In the genomic region with DNA sequence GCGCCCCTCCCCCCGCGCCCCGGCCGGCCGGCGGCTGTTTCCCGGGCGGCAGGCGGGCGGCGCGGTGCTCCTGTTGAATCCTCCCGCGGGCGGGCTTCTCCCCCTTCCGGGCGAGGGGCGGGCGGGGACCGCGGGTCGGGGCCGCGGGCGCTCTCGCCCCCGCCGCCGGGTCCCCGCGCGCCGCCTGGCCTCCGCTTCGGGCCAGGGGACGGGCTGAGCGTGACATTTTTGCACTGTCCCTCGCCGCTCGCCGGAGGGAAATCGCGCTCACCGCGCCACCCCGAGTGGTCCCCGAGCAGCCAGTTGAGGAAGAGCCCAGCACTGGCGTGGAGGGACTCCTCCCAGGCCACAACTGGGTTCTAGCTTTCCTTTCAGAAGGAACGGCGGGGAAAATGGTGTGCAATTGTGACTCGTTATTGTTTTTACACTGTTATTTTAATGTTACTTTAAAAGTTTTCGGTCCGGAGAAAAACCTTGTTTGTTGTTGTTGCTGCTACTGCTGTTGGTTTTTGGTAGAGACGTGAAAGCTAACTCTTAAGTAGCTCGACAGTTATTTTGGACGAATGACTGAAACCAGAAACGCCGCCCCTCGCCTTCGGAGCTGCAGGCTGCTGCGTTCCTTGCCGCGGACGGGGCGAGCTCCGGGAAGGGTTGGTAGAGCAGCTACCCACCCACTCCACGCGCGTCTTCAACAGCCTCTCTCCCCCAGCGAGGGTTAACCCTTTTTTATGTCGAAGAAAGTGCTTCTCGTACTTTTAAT, we compare ENCODE assay signal across 8 cellular contexts. TPM values are rescaled to one million over a fixed set of nuclear protein-coding genes. Genes with fewer than 3 reads are reported as not detected.
DNase-seq lines count a peak whose midpoint lies in the region; ATAC-seq and TF ChIP-seq lines count a peak whose summit lies in the region.

No MANE protein-coding gene starts in this region.

- H3K9ac ChIP-seq in muscle layer of colon (ENCODE audit: low read length), result peak overlapping the region; percentile 86

- DNase-seq in AG09309 (ENCODE audit: low read depth) (no peak), NOMO-1 treated with dmso at 0.1 percent for 144 hours (lab: John Stamatoyannopoulos, UW; ENCODE audit: unreplicated experiment) (peak; percentile 67), activated T-cell treated with anti-CD3 and anti-CD28 coated beads for 48 hours (ENCODE audit: low read depth) (peak; percentile 58)
- peak; percentile 13 to 45 for DNase-seq in stimulated activated CD8-positive, alpha-beta memory T cell treated with anti-CD3 and anti-CD28 coated beads, Interleukin-7, amount 100 ng/mL, for 4 hours (ENCODE audit: low read depth in 2 of 2)

- H3K36me3 ChIP-seq in muscle layer of colon (ENCODE audit: insufficient read depth, low read length), result no peaks in the 10 kb centered on the region

- H3K9me3 ChIP-seq in muscle layer of colon (ENCODE audit: low read length), result no peaks in the 10 kb centered on the region

- H3K4me1 ChIP-seq in muscle layer of colon (ENCODE audit: insufficient read depth, low read length), result peaks cover 12% of the 10 kb centered on the region

- no peak for TF ChIP-seq CTCF in AG09309 (IDR thresholded peaks at IDR 0.05; ENCODE audit: control insufficient read depth, insufficient read depth, low read depth, low read length, missing control alignments)

- H3K27ac ChIP-seq in muscle layer of colon (ENCODE audit: low read depth, low read length), result peak overlapping the region; percentile 89

- H3K27me3 ChIP-seq in muscle layer of colon (ENCODE audit: control insufficient read depth in 1 of 2, insufficient read depth in 2 of 2, low read length in 2 of 2), result no peaks in the 10 kb centered on the region

- peak; percentile 39 for ATAC-seq in GM18868 (IDR thresholded peaks at IDR 0.05; ENCODE audit: unreplicated experiment)
- peak; percentile 47 for ATAC-seq in HG03135 (IDR thresholded peaks at IDR 0.05; ENCODE audit: unreplicated experiment)
- peak; percentile 21 for ATAC-seq in esophagus mucosa

- peak overlapping the region; percentile 93 for H3K4me3 ChIP-seq in AG09309 (ENCODE audit: control insufficient read depth, low read depth, low read length)
- H3K4me3 ChIP-seq in muscle layer of colon (ENCODE audit: low read depth in 1 of 2, low read length in 2 of 2), result peak overlapping the region; percentile 59 to 75

RNA-seq across cellular contexts. Expression of a gene that starts 0.9 kb away (rescaled TPM):
- total RNA-seq in esophagus mucosa, result 14.3 TPM

RNA-seq across cellular contexts. Expression of a gene that starts 48.6 kb away (rescaled TPM):
- total RNA-seq in esophagus mucosa, result 46.1 TPM
